ENCODE assay signal across 24 cellular contexts in genomic region chr17:76570877-76571471, GRCh38. TPM values are rescaled to one million over a fixed set of nuclear protein-coding genes. Genes with fewer than 3 reads are reported as not detected.
"Had no signal": no experiment of that assay in that cellular context is flagged by ENCODE, and none has a peak within 500 bp of the region (broad histone marks: within the 10 kb centered on the region; RNA-seq: fewer than 3 reads in every experiment).

No MANE protein-coding gene starts in this region.

- H3K4me1 ChIP-seq: uterus had no signal

- FAIRE-seq: endometrium, frontal cortex, keratinocyte had no signal

- H3K27ac ChIP-seq: transverse colon, uterus had no signal

- H3K27me3 ChIP-seq: transverse colon, uterus had no signal

- ATAC-seq: activated CD8-positive, alpha-beta memory T cell treated with anti-CD3 and anti-CD28 coated beads, Interleukin-2, amount 10 ng/mL, durations not matched to agents 7 days and 5 days; activated naive CD8-positive, alpha-beta T cell treated with anti-CD3 and anti-CD28 coated beads, Interleukin-2, amount 50 U/mL, for 24 hours; left lobe of liver had no signal

- H3K36me3 ChIP-seq: transverse colon, uterus had no signal

- DNase-seq: activated B cell treated with CpG ODN at 0.5 μM for 24 hours; activated CD4-positive, alpha-beta memory T cell treated with anti-CD3 and anti-CD28 coated beads, Interleukin-2, amount 10 ng/mL, durations not matched to agents 7 days and 5 days; activated CD4-positive, alpha-beta T cell treated with anti-CD3 and anti-CD28 coated beads for 4 hours; activated CD8-positive, alpha-beta memory T cell treated with anti-CD3 and anti-CD28 coated beads, Interleukin-2, amount 10 ng/mL, durations not matched to agents 7 days and 5 days; activated effector memory CD4-positive, alpha-beta T cell treated with Interleukin-2 at 50 U/mL for 16 hours; activated naive CD4-positive, alpha-beta T cell treated with anti-CD3 and anti-CD28 coated beads, Interleukin-2, amount 10 ng/mL, durations not matched to agents 7 days and 5 days; activated naive CD8-positive, alpha-beta T cell treated with anti-CD3 and anti-CD28 coated beads, Interleukin-2, amount 50 U/mL, for 24 hours; activated T-cell treated with anti-CD3 and anti-CD28 coated beads, Interleukin-2, amount 50 U/mL, for 1 hour; cortex of kidney; erythroblast; head of caudate nucleus; midbrain; nephron progenitor cell; stimulated activated CD4-positive, alpha-beta T cell treated with anti-CD3 and anti-CD28 coated beads, Interleukin-2, amount 100 ng/mL, for 24 hours; T-helper 2 cell; transverse colon; uterus had no signal

- H3K4me3 ChIP-seq: lung, transverse colon, uterus had no signal

- H3K9me3 ChIP-seq: transverse colon, uterus had no signal

RNA-seq across cellular contexts. Expression of gene ST6GALNAC2, which starts 14.7 kb away (rescaled TPM):
- total RNA-seq: activated B cell treated with CpG ODN at 0.5 μM for 24 hours; activated CD8-positive, alpha-beta memory T cell treated with anti-CD3 and anti-CD28 coated beads, Interleukin-2, amount 10 ng/mL, durations not matched to agents 7 days and 5 days; frontal cortex had no signal

RNA-seq across cellular contexts. Expression of gene PRCD, which starts 31.1 kb away (rescaled TPM):
- total RNA-seq: activated CD4-positive, alpha-beta memory T cell treated with anti-CD3 and anti-CD28 coated beads, Interleukin-2, amount 10 ng/mL, durations not matched to agents 7 days and 5 days; activated CD8-positive, alpha-beta memory T cell treated with anti-CD3 and anti-CD28 coated beads, Interleukin-2, amount 10 ng/mL, durations not matched to agents 7 days and 5 days; myocyte had no signal
- polyA plus RNA-seq: aorta had no signal

RNA-seq across cellular contexts. Expression of gene CYGB, which starts 33.5 kb away (rescaled TPM):
- total RNA-seq: activated CD4-positive, alpha-beta memory T cell treated with anti-CD3 and anti-CD28 coated beads, Interleukin-2, amount 10 ng/mL, durations not matched to agents 7 days and 5 days; activated CD8-positive, alpha-beta memory T cell treated with anti-CD3 and anti-CD28 coated beads, Interleukin-2, amount 10 ng/mL, durations not matched to agents 7 days and 5 days had no signal
